Comparison of ENCODE assay signal across 1 cellular context in genomic region chr19:51594774-51595109, GRCh38.
TF ChIP-seq lines count a peak whose summit lies in the region.

No MANE protein-coding gene starts in this region.

TF ChIP-seq in HepG2, 621 proteins besides CTCF, POLR2A, EP300 and RAD21:
- TF ChIP-seq ZNF558 (CRISPR knock-in tag; IDR thresholded peaks at IDR 0.05; ENCODE audit: borderline replicate concordance) (0 out of 2 replicates have a peak, but pooled peaks have one; percentile 1), MYNN (CRISPR knock-in tag; IDR thresholded peaks at IDR 0.05; ENCODE audit: low read depth) (no peak), ZNF737 (CRISPR knock-in tag; IDR thresholded peaks at IDR 0.05; ENCODE audit: borderline replicate concordance) (0 out of 2 replicates have a peak, but pooled peaks have one; percentile 18), ZNF768 (CRISPR knock-in tag; IDR thresholded peaks at IDR 0.05) (peak; percentile 46; the same call in 1 of the 2 replicates), SKI (IDR thresholded peaks at IDR 0.05; ENCODE audit: partially characterized antibody) (no peak), MAZ (IDR thresholded peaks at IDR 0.05; ENCODE audit: borderline replicate concordance, low read depth, low read length) (no peak), MAZ (CRISPR knock-in tag; IDR thresholded peaks at IDR 0.05; ENCODE audit: low read depth) (0 out of 2 replicates have a peak, but pooled peaks have one; percentile 46)
